In genomic region chr7:82694020-82694419, GRCh38 we compare ENCODE assay signal across 19 cellular contexts.
DNase-seq lines count a peak whose midpoint lies in the region; ATAC-seq and TF ChIP-seq lines count a peak whose summit lies in the region.
"Had no signal": no experiment of that assay in that cellular context is flagged by ENCODE, and none has a peak within 500 bp of the region (broad histone marks: within the 10 kb centered on the region; RNA-seq: fewer than 3 reads in every experiment).

No MANE protein-coding gene starts in this region.

- ATAC-seq in GM23338 (no peak), esophagus mucosa (peak; percentile 23)
- no peak for ATAC-seq in CD8-positive, alpha-beta T cell

- no peaks in the 10 kb centered on the region for H3K36me3 ChIP-seq in GM23338 (ENCODE audit: insufficient read depth)
- no peaks in the 10 kb centered on the region for H3K36me3 ChIP-seq in CD8-positive, alpha-beta T cell (ENCODE audit: insufficient read depth, low read length)

- H3K36me3 Mint-ChIP-seq in GM23338 (ENCODE audit: low read depth), result no peaks in the 10 kb centered on the region
- no peaks in the 10 kb centered on the region for H3K36me3 Mint-ChIP-seq in CD8-positive, alpha-beta T cell

- H3K27ac Mint-ChIP-seq in GM23338, result peak overlapping the region; percentile 45; the same call in 1 of the 2 replicates
- H3K27ac Mint-ChIP-seq in CD8-positive, alpha-beta T cell, result no peak overlapping the region
- H3K27ac Mint-ChIP-seq: H9 had no signal

- H3K4me1 ChIP-seq in GM23338 (ENCODE audit: insufficient read depth), result peaks cover 3% of the 10 kb centered on the region; the same call in 1 of the 2 replicates
- H3K4me1 ChIP-seq in CD8-positive, alpha-beta T cell (ENCODE audit: insufficient read depth, low read length), result no peaks in the 10 kb centered on the region

- no peak for TF ChIP-seq CTCF in GM23338 (conservative IDR thresholded peaks at IDR 0.05; ENCODE audit: low read depth in 2 of 2)
- no peak for TF ChIP-seq CTCF in CD8-positive, alpha-beta T cell (IDR thresholded peaks at IDR 0.05)

- H3K4me1 Mint-ChIP-seq in GM23338, result peaks cover 15% of the 10 kb centered on the region
- H3K4me1 Mint-ChIP-seq in CD8-positive, alpha-beta T cell (ENCODE audit: low read depth), result no peaks in the 10 kb centered on the region

- no peaks in the 10 kb centered on the region for H3K27me3 ChIP-seq in GM23338 (ENCODE audit: insufficient read depth)
- H3K27me3 ChIP-seq in CD8-positive, alpha-beta T cell (ENCODE audit: insufficient read depth, low read length), result no peaks in the 10 kb centered on the region

- no peak overlapping the region for H3K4me3 ChIP-seq in GM23338
- no peak overlapping the region for H3K4me3 ChIP-seq in CD8-positive, alpha-beta T cell (ENCODE audit: low read depth, low read length)

- H2AFZ ChIP-seq in GM23338, result peak overlapping the region; percentile 0; the same call in 1 of the 2 replicates

- POLR2A ChIA-PET in CD8-positive, alpha-beta T cell (lab: Charles Lee), result interaction anchor here (0.9 kb wide), 1 partner anchor 17 kb away, joined by 3 read pairs; no protein-coding TSS in a partner anchor

- H3K4me3 Mint-ChIP-seq in GM23338, result no peak overlapping the region
- H3K4me3 Mint-ChIP-seq in CD8-positive, alpha-beta T cell, result no peak overlapping the region
- H3K4me3 Mint-ChIP-seq: H9 had no signal

- H3K9me2 ChIP-seq in GM23338 (ENCODE audit: insufficient read depth), result peaks cover 6% of the 10 kb centered on the region; the same call in 1 of the 2 replicates

- no peaks in the 10 kb centered on the region for H3K9me3 Mint-ChIP-seq in GM23338
- H3K9me3 Mint-ChIP-seq in CD8-positive, alpha-beta T cell, result no peaks in the 10 kb centered on the region
- H3K9me3 Mint-ChIP-seq: H9 had no signal

- H3K9me3 ChIP-seq in CD8-positive, alpha-beta T cell (ENCODE audit: low read length), result no peaks in the 10 kb centered on the region

- no peaks in the 10 kb centered on the region for H3K79me2 ChIP-seq in GM23338 (replicated peaks; ENCODE audit: insufficient read depth)

- no peak overlapping the region for H3K27ac ChIP-seq in GM23338 (ENCODE audit: low read depth)
- H3K27ac ChIP-seq in CD8-positive, alpha-beta T cell (ENCODE audit: low read depth, low read length), result no peak overlapping the region
- H3K27ac ChIP-seq: KMS-11 had no signal

- H3K27me3 Mint-ChIP-seq in GM23338 (ENCODE audit: insufficient read depth, low read depth, poor library complexity), result peaks cover 3% of the 10 kb centered on the region
- no peaks in the 10 kb centered on the region for H3K27me3 Mint-ChIP-seq in CD8-positive, alpha-beta T cell (ENCODE audit: low read depth)

- no peaks in the 10 kb centered on the region for H3F3A ChIP-seq in GM23338 (replicated peaks; ENCODE audit: low read depth)

- DNase-seq in GM23338 (ENCODE audit: low spot score), result peak; percentile 31
- DNase-seq in RKO (ENCODE audit: low spot score), result peak; percentile 11
- DNase-seq in renal cortical epithelial cell (ENCODE audit: low read depth), result peak; percentile 71
- DNase-seq in GOT3 (lab: John Stamatoyannopoulos, UW), result no peak
- DNase-seq in H4 (ENCODE audit: low spot score), result no peak
- no peak for DNase-seq in CD8-positive, alpha-beta T cell
- DNase-seq: ACHN, C1 segment of cervical spinal cord, DMS79, H9, NCI-H1048, NCI-H1436 treated with DMSO at 0.1 percent for 48 hours, NCI-H2029, NCI-H2171, NCI-H446, NCI-H526 treated with DMSO at 0.1 percent for 48 hours, SHP77 had no signal

- intact Hi-C loops in CD8-positive, alpha-beta T cell (cut with DNase I, micrococcal nuclease), result no loop called here

- H3K4me2 ChIP-seq in GM23338, result no peak overlapping the region
- H3K4me2 ChIP-seq: KMS-11 had no signal

- CTCF ChIA-PET in CD8-positive, alpha-beta T cell (lab: Charles Lee), result no interaction called here

- H4K20me1 ChIP-seq in GM23338 (replicated peaks; ENCODE audit: insufficient read depth), result no peaks in the 10 kb centered on the region

TF ChIP-seq in GM23338, 12 proteins besides CTCF, POLR2A, EP300 and RAD21:
- no peak for TF ChIP-seq NANOG (IDR thresholded peaks at IDR 0.05; ENCODE audit: borderline replicate concordance)
- TF ChIP-seq POLR2AphosphoS5 (IDR thresholded peaks at IDR 0.05; ENCODE audit: low read depth), result no peak
- TF ChIP-seq ZNF114 (CRISPR knock-in tag; IDR thresholded peaks at IDR 0.05), result no peak
- no peak for TF ChIP-seq ZNF331 (CRISPR knock-in tag; IDR thresholded peaks at IDR 0.05; ENCODE audit: low read depth)
- TF ChIP-seq EZH2 (IDR thresholded peaks at IDR 0.05; ENCODE audit: low read depth, unreplicated experiment), result no peak
- TF ChIP-seq EZH2phosphoT487 (IDR thresholded peaks at IDR 0.05; ENCODE audit: unreplicated experiment), result no peak
TF ChIP-seq in GM23338: peak in this region for 0.

Comparison
In these comparisons a context has a peak if more than half of its experiments do, and no peak if none do; other contexts are left out.
1. DNase-seq: peak in GM23338 (single experiment), RKO (single experiment) and renal cortical epithelial cell (single experiment); none in GOT3 (single experiment), H4 (single experiment) and CD8-positive, alpha-beta T cell (0 of 7).